In the genomic region with DNA sequence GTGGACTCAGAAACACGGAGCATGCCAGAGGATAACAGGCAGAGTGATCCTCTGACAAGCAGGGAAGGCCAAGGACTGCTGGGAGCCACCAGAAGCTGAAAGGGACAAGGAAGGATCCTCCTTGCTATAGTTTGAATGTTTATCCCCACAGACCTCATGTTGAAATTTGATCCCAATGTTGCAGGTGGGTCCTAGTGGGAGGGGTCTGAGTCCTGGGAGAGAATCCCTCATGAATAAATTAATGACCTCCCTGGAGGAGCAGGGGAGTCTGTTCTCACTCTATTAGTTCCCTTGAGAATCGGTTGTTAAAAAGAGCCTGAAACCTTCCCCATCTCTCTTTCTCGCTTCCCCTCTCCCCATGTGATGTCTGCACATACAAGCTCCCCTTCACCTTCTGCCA, we compare ENCODE assay signal across 26 cellular contexts.
"Had no signal": no experiment of that assay in that cellular context is flagged by ENCODE, and none has a peak within 500 bp of the region (broad histone marks: within the 10 kb centered on the region; RNA-seq: fewer than 3 reads in every experiment).

No MANE protein-coding gene starts in this region.

- H3K27ac Mint-ChIP-seq: activated naive CD4-positive, alpha-beta T cell treated with anti-CD3 and anti-CD28 coated beads for 36 hours; activated naive CD8-positive, alpha-beta T cell treated with anti-CD3 and anti-CD28 coated beads, Interleukin-2, amount 50 U/mL, for 24 hours; activated T-helper 17 cell treated with anti-CD3 and anti-CD28 coated beads, Interleukin-2, amount 50 U/mL, for 72 hours; dendritic cell treated with granulocyte-macrophage colony-stimulating factor and Interleukin-4, amounts not matched to agents 40 ng/mL and 50 ng/mL, for 4 days; natural killer cell; progenitor cell of endocrine pancreas had no signal

- DNase-seq: activated CD4-positive, alpha-beta T cell treated with anti-CD3 and anti-CD28 coated beads, Interleukin-2, amount 50 U/mL, for 4 hours; activated CD4-positive, CD25-positive, alpha-beta regulatory T cell treated with anti-CD3 and anti-CD28 coated beads, Interleukin-2, amount 50 U/mL, for 72 hours; activated naive CD4-positive, alpha-beta T cell treated with anti-CD3 and anti-CD28 coated beads for 36 hours; activated naive CD8-positive, alpha-beta T cell treated with anti-CD3 and anti-CD28 coated beads, Interleukin-2, amount 50 U/mL, for 24 hours; aorta; effector memory CD4-positive, alpha-beta T cell; gastrocnemius medialis; kidney; left ventricle myocardium inferior; mucosa of descending colon; natural killer cell; occipital lobe; stimulated activated CD4-positive, alpha-beta T cell treated with anti-CD3 and anti-CD28 coated beads, Interleukin-15, amount 100 ng/mL, for 24 hours; stimulated activated CD4-positive, alpha-beta T cell treated with anti-CD3 and anti-CD28 coated beads, Interleukin-4, amount 100 ng/mL, for 1 hour; stimulated activated naive CD4-positive, alpha-beta T cell; substantia nigra; T1000; transverse colon had no signal

- H3K36me3 ChIP-seq: breast epithelium, gastrocnemius medialis, left ventricle myocardium inferior, right atrium auricular region, transverse colon, vagina had no signal

- H3K27me3 ChIP-seq: breast epithelium, gastrocnemius medialis, right atrium auricular region, transverse colon, vagina had no signal

- H3K4me3 ChIP-seq: breast epithelium, gastrocnemius medialis, left ventricle myocardium inferior, mucosa of descending colon, right atrium auricular region, skin epidermis, transverse colon, vagina had no signal

- H3K4me1 Mint-ChIP-seq: activated naive CD8-positive, alpha-beta T cell treated with anti-CD3 and anti-CD28 coated beads, Interleukin-2, amount 50 U/mL, for 24 hours; activated T-helper 17 cell treated with anti-CD3 and anti-CD28 coated beads, Interleukin-2, amount 50 U/mL, for 72 hours; natural killer cell had no signal

- H3K27ac ChIP-seq: breast epithelium, epithelial cell of prostate, gastrocnemius medialis, left ventricle myocardium inferior, right atrium auricular region, skin epidermis, transverse colon, vagina had no signal

- ATAC-seq: activated naive CD8-positive, alpha-beta T cell treated with anti-CD3 and anti-CD28 coated beads, Interleukin-2, amount 50 U/mL, for 24 hours; activated T-helper 17 cell treated with anti-CD3 and anti-CD28 coated beads, Interleukin-2, amount 50 U/mL, for 72 hours; gastrocnemius medialis; mucosa of descending colon; natural killer cell had no signal

- H3K9me3 Mint-ChIP-seq: activated naive CD4-positive, alpha-beta T cell treated with anti-CD3 and anti-CD28 coated beads for 36 hours; activated naive CD8-positive, alpha-beta T cell treated with anti-CD3 and anti-CD28 coated beads, Interleukin-2, amount 50 U/mL, for 24 hours; activated T-helper 17 cell treated with anti-CD3 and anti-CD28 coated beads, Interleukin-2, amount 50 U/mL, for 72 hours; dendritic cell treated with granulocyte-macrophage colony-stimulating factor and Interleukin-4, amounts not matched to agents 40 ng/mL and 50 ng/mL, for 4 days; natural killer cell had no signal

- H3K4me3 Mint-ChIP-seq: activated naive CD4-positive, alpha-beta T cell treated with anti-CD3 and anti-CD28 coated beads for 36 hours; activated naive CD8-positive, alpha-beta T cell treated with anti-CD3 and anti-CD28 coated beads, Interleukin-2, amount 50 U/mL, for 24 hours; activated T-helper 17 cell treated with anti-CD3 and anti-CD28 coated beads, Interleukin-2, amount 50 U/mL, for 72 hours; dendritic cell treated with granulocyte-macrophage colony-stimulating factor and Interleukin-4, amounts not matched to agents 40 ng/mL and 50 ng/mL, for 4 days; natural killer cell had no signal

- H3K9me3 ChIP-seq: breast epithelium, gastrocnemius medialis, left ventricle myocardium inferior, mucosa of descending colon, right atrium auricular region, transverse colon, vagina had no signal

- H3K36me3 Mint-ChIP-seq: natural killer cell had no signal

- H3K4me1 ChIP-seq: breast epithelium, gastrocnemius medialis, left ventricle myocardium inferior, right atrium auricular region, transverse colon, vagina had no signal
